13 cellular contexts compared by ENCODE assay signal in genomic region chr6:118551673-118552063, GRCh38. TPM values are rescaled to one million over a fixed set of nuclear protein-coding genes. Genes with fewer than 3 reads are reported as not detected.
DNase-seq lines count a peak whose midpoint lies in the region; ATAC-seq, FAIRE-seq and TF ChIP-seq lines count a peak whose summit lies in the region.
"Had no signal": no experiment of that assay in that cellular context is flagged by ENCODE, and none has a peak within 500 bp of the region (broad histone marks: within the 10 kb centered on the region; RNA-seq: fewer than 3 reads in every experiment).

No MANE protein-coding gene starts in this region.

- H3K9ac ChIP-seq in GM23248: peak overlapping the region; percentile 61
- H3K9ac ChIP-seq in K562 (ENCODE audit: insufficient read depth in 1 of 2, low read depth in 2 of 2, low read length in 2 of 2): no peak overlapping the region

- H3K4me3 ChIP-seq in GM23248: peak overlapping the region; percentile 49
- no peak overlapping the region for H3K4me3 ChIP-seq in K562
- H3K4me3 ChIP-seq in right lobe of liver: no peak overlapping the region
- H3K4me3 ChIP-seq in transverse colon: no peak overlapping the region

- ATAC-seq in K562 (no peak), right lobe of liver (peak in 3 of 4 donors; percentile 32 to 47 (median 42))

- TF ChIP-seq EP300 in K562 (IDR thresholded peaks at IDR 0.05; ENCODE audit: low read length): no peak
- no peak for TF ChIP-seq EP300 in transverse colon (IDR thresholded peaks at IDR 0.05; ENCODE audit: low read depth)

- TF ChIP-seq POLR2A in K562 (conservative IDR thresholded peaks at IDR 0.05) (no peak), right lobe of liver (IDR thresholded peaks at IDR 0.05) (no peak), transverse colon (IDR thresholded peaks at IDR 0.05) (no peak)

- H3K27me3 ChIP-seq in GM23248 (replicated peaks; ENCODE audit: insufficient read depth) (no peaks in the 10 kb centered on the region), K562 (ENCODE audit: control insufficient read depth in 2 of 2, insufficient read depth in 2 of 2, low read length in 2 of 2) (no peaks in the 10 kb centered on the region), right lobe of liver (no peaks in the 10 kb centered on the region), transverse colon (no peaks in the 10 kb centered on the region)

- peaks cover 30% of the 10 kb centered on the region for H3F3A ChIP-seq in GM23248 (ENCODE audit: insufficient read depth)

- H3K9me3 ChIP-seq in GM23248 (ENCODE audit: low read depth): no peaks in the 10 kb centered on the region
- H3K9me3 ChIP-seq in K562 (replicated peaks; ENCODE audit: control insufficient read depth, insufficient read depth, low read depth, low read length): no peaks in the 10 kb centered on the region
- H3K9me3 ChIP-seq in right lobe of liver: no peaks in the 10 kb centered on the region
- no peaks in the 10 kb centered on the region for H3K9me3 ChIP-seq in transverse colon

- H3K27ac ChIP-seq in GM23248: peak overlapping the region; percentile 75
- no peak overlapping the region for H3K27ac ChIP-seq in K562 (ENCODE audit: extremely low read depth, low read depth, low read length)
- H3K27ac ChIP-seq in right lobe of liver: no peak overlapping the region
- H3K27ac ChIP-seq in transverse colon: peak overlapping the region; percentile 11 to 72 (median 36)

- DNase-seq in GM23248 (peak; percentile 75), K562 (ENCODE audit: extremely low read depth in 1 of 4, low spot score in 3 of 4) (no peak), right lobe of liver (no peak), transverse colon (no peak), RCC 7860 (ENCODE audit: low spot score) (no peak)
- DNase-seq in stimulated activated CD8-positive, alpha-beta memory T cell treated with anti-CD3 and anti-CD28 coated beads, Interleukin-4, amount 100 ng/mL, for 48 hours: no peak
- DNase-seq in stimulated activated naive CD4-positive, alpha-beta T cell treated with Interleukin-2 at 50 U/mL for 16 hours (lab: John Stamatoyannopoulos, UW): no peak
- DNase-seq: activated gamma-delta T cell, GOT3, NCI-H1417 treated with DMSO at 0.1 percent for 48 hours had no signal

- H2AFZ ChIP-seq in GM23248 (no peak overlapping the region), K562 (ENCODE audit: low read depth, low read length) (no peak overlapping the region)

- no peaks in the 10 kb centered on the region for H3K36me3 ChIP-seq in GM23248 (ENCODE audit: low read depth)
- no peaks in the 10 kb centered on the region for H3K36me3 ChIP-seq in K562 (ENCODE audit: control insufficient read depth, insufficient read depth, low read length)
- no peaks in the 10 kb centered on the region for H3K36me3 ChIP-seq in right lobe of liver
- no peaks in the 10 kb centered on the region for H3K36me3 ChIP-seq in transverse colon

- POLR2A ChIA-PET in K562 (lab: Yijun Ruan, JAX): no interaction called here

- TF ChIP-seq CTCF in K562 (IDR thresholded peaks at IDR 0.05 in 2 of 3, conservative IDR thresholded peaks at IDR 0.05 in 1 of 3; ENCODE audit: insufficient read depth in 2 of 3, low read depth in 1 of 3, low read length in 3 of 3): no peak
- no peak for TF ChIP-seq CTCF in right lobe of liver (IDR thresholded peaks at IDR 0.05)
- TF ChIP-seq CTCF in transverse colon (IDR thresholded peaks at IDR 0.05): no peak

- H3K79me2 ChIP-seq in GM23248 (ENCODE audit: insufficient read depth) (peaks cover 74% of the 10 kb centered on the region), K562 (ENCODE audit: control insufficient read depth, insufficient read depth, low read length) (no peaks in the 10 kb centered on the region)

- peaks cover 48% of the 10 kb centered on the region for H3K4me1 ChIP-seq in GM23248 (ENCODE audit: insufficient read depth)
- H3K4me1 ChIP-seq in K562 (replicated peaks in 1 of 2; ENCODE audit: control insufficient read depth in 2 of 2, insufficient read depth in 2 of 2, low read length in 2 of 2): no peaks in the 10 kb centered on the region; a peak in 1 of 5 replicates
- no peaks in the 10 kb centered on the region for H3K4me1 ChIP-seq in right lobe of liver
- H3K4me1 ChIP-seq in transverse colon: peaks cover 0 to 13% (median 0%) of the 10 kb centered on the region in 4 donors

- no TSS peak for BruUV-seq in K562 (replicated peaks; lab: Mats Ljungman, UMichigan)

- no peaks in the 10 kb centered on the region for H3K9me1 ChIP-seq in K562 (ENCODE audit: control insufficient read depth, insufficient read depth, low read length)

- peak overlapping the region; percentile 75 for H3K4me2 ChIP-seq in GM23248 (ENCODE audit: unreplicated experiment)
- no peak overlapping the region for H3K4me2 ChIP-seq in K562 (ENCODE audit: insufficient read depth, low read length)

- no peak for TF ChIP-seq RAD21 in K562 (CRISPR knock-in tag; conservative IDR thresholded peaks at IDR 0.05 in 1 of 2, IDR thresholded peaks at IDR 0.05 in 1 of 2)

- in situ Hi-C loops in GM23248 (cut with MboI) (no loop called here), K562 (cut with MboI) (loop anchor here (10.0 kb wide), 1 partner anchor 267 kb away; no protein-coding TSS in a partner anchor), transverse colon (cut with MboI; ENCODE audit: low pct_ligation_motif_present in 1 of 4, low pct_unique_long_range_greater_than_20kb in 1 of 4, low sequenced_read_pairs in 3 of 4) (loop anchor here in 2 of 4 donors (25.0 kb wide), 2 partner anchors 236 to 564 kb away; no protein-coding TSS in a partner anchor)

- FAIRE-seq in K562 (lab: Jason Lieb, UNC) (no peak), RCC 7860 (lab: Jason Lieb, UNC) (no peak)
- FAIRE-seq: urothelium cell line had no signal

- H4K20me1 ChIP-seq in GM23248 (ENCODE audit: insufficient read depth) (no peaks in the 10 kb centered on the region), K562 (replicated peaks; ENCODE audit: control insufficient read depth, insufficient read depth, low read length) (no peaks in the 10 kb centered on the region)

- CTCF ChIA-PET in K562 (lab: Yijun Ruan, JAX; ENCODE audit: low intra/inter-chr PET ratio): interaction anchor here (1.0 to 1.9 kb wide), 3 partner anchors 267 to 1205 kb away, joined by 3 to 25 read pairs (median 3); no protein-coding TSS in a partner anchor

- 0 to 2% methylated on average over 1 of the region's 1 CpG for WGBS in GM23248 (ENCODE audit: low coverage in 1 of 2, low lambda C conversion rate in 2 of 2, missing lambda C conversion rate in 2 of 2), 2 experiments
- 67% methylated on average over 1 of the region's 1 CpG for WGBS in K562 (ENCODE audit: insufficient coverage, low coverage, missing lambda C conversion rate)
- WGBS in right lobe of liver (ENCODE audit: insufficient coverage, low coverage, low lambda C conversion rate, missing lambda C conversion rate): 15% methylated on average over 1 of the region's 1 CpG
- 60 to 71% methylated on average over 1 of the region's 1 CpG for WGBS in transverse colon (ENCODE audit: low coverage in 1 of 2), 2 donors

- no peaks in the 10 kb centered on the region for H3K9me2 ChIP-seq in GM23248 (ENCODE audit: insufficient read depth)

- intact Hi-C loops in K562 (cut with micrococcal nuclease): loop anchor here (1.0 to 5.0 kb wide), 7 partner anchors 29 to 574 kb away; no protein-coding TSS in a partner anchor
- intact Hi-C loops in right lobe of liver (cut with DNase I): no loop called here
- intact Hi-C loops in transverse colon (cut with DNase I; ENCODE audit: low total_unique reads): no loop called here

TF ChIP-seq in K562, 482 proteins besides CTCF, POLR2A, EP300 and RAD21 (continues in another document):
- no peak for TF ChIP-seq HDGF (IDR thresholded peaks at IDR 0.05)
- TF ChIP-seq FOXK1 (CRISPR knock-in tag; IDR thresholded peaks at IDR 0.05; ENCODE audit: borderline replicate concordance): no peak
- no peak for TF ChIP-seq ZNF780A (CRISPR knock-in tag; IDR thresholded peaks at IDR 0.05)
- TF ChIP-seq, protein P1, sequence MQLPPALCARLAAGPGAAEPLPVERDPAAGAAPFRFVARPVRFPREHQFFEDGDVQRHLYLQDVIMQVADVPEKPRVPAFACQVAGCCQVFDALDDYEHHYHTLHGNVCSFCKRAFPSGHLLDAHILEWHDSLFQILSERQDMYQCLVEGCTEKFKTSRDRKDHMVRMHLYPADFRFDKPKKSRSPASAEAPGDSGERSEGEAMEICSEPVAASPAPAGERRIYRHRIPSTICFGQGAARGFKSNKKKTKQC (CRISPR knock-in tag; IDR thresholded peaks at IDR 0.05): no peak
- TF ChIP-seq, protein P2, sequence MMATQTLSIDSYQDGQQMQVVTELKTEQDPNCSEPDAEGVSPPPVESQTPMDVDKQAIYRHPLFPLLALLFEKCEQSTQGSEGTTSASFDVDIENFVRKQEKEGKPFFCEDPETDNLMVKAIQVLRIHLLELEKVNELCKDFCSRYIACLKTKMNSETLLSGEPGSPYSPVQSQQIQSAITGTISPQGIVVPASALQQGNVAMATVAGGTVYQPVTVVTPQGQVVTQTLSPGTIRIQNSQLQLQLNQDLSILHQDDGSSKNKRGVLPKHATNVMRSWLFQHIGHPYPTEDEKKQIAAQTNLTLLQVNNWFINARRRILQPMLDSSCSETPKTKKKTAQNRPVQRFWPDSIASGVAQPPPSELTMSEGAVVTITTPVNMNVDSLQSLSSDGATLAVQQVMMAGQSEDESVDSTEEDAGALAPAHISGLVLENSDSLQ (IDR thresholded peaks at IDR 0.05): no peak

RNA-seq across cellular contexts. Expression of gene PLN, which starts 3.6 kb away (rescaled TPM):
- total RNA-seq in GM23248 (2014; rRNA removed; shearing (Covaris generic)): not detected in 2 replicates
- polyA plus RNA-seq in GM23248 (2016; fragmentation: Nextera tagmentation; extraction: Ambion mirVana) (0.49 TPM in 1 of 2 replicates, not detected in the other), K562 (2011; rRNA removed) (0.03 and 0.05 TPM in 2 replicates), K562 (2014; fragmentation: Illumina TruSeq; extraction: Trizol) (not detected in 2 replicates), K562 (2014; fragmentation: Nextera tagmentation; extraction: Ambion mirVana) (under 1 TPM; 0.03 to 0.30 TPM), K562 (2014; rRNA removed) (not detected in 2 replicates)
- not detected in 2 replicates for total RNA-seq in K562 (2011; cell fraction: chromatin; rRNA removed; ENCODE audit: low replicate concordance)
- not detected in 2 replicates for total RNA-seq in K562 (2011; cell fraction: nucleolus; rRNA removed)
- 0.31 TPM in 1 of 2 replicates, not detected in the other for total RNA-seq in K562 (2011; cell fraction: nucleoplasm; rRNA removed)
- total RNA-seq in K562 (2014; rRNA removed) (not detected in 2 replicates), K562 (2014; rRNA removed; fragmentation: Illumina TruSeq; extraction: Trizol) (not detected in 2 replicates), K562 (2015; rRNA removed; fragmentation: Illumina TruSeq; extraction: Trizol) (not detected in 2 replicates), K562 (2021) (0.09 TPM in 1 of 2 replicates, not detected in the other), right lobe of liver (under 1 TPM in 4 of 6 experiments, not detected in 2; 0.12 to 0.25 (median 0.20) TPM), transverse colon (10 to 100 TPM; 32.6 to 52.0 (median 47.1) TPM)
- not detected in 2 replicates for polyA plus RNA-seq in K562 (2011; cell fraction: cytosol; rRNA removed)
- polyA plus RNA-seq in K562 (2011; cell fraction: nucleus; rRNA removed): not detected in 2 replicates
- polyA plus RNA-seq in K562 (2012): 0.08 TPM in 1 of 2 replicates, not detected in the other
- polyA minus RNA-seq in K562 (2011; rRNA and poly(A)+ RNA removed): 0.15 TPM in 1 of 2 replicates, not detected in the other
- polyA minus RNA-seq in K562 (2011; cell fraction: cytosol; rRNA and poly(A)+ RNA removed): not detected in 2 replicates
- polyA minus RNA-seq in K562 (2011; cell fraction: nucleus; rRNA and poly(A)+ RNA removed): 0.33 TPM in 1 of 2 replicates, not detected in the other
- total RNA-seq: activated CD8-positive, alpha-beta memory T cell treated with anti-CD3 and anti-CD28 coated beads for 36 hours; osteocyte had no signal

Comparison
In these comparisons a context has a peak if more than half of its experiments do, and no peak if none do; other contexts are left out.
1. H3K27ac ChIP-seq: peak in GM23248 (single experiment) and transverse colon (4 of 4); none in K562 (single experiment) and right lobe of liver (0 of 3).
2. RNA of gene PLN, which starts 3.6 kb away (total RNA-seq): 32.6 to 52.0 TPM in transverse colon; 0.12 to 0.25 TPM in right lobe of liver, 0.09 to 0.31 TPM in K562 and not detected in GM23248; every median in the first group is over 10 times any median in the second.